8 cellular contexts compared by ENCODE assay signal in genomic region chr19:20776083-20777076, GRCh38. TPM values are rescaled to one million over a fixed set of nuclear protein-coding genes. Genes with fewer than 3 reads are reported as not detected.
DNase-seq lines count a peak whose midpoint lies in the region; ATAC-seq and TF ChIP-seq lines count a peak whose summit lies in the region.

Gene ZNF66 (plus strand): TSS chr19:20776304. CDS start chr19:20776448, 144 bp downstream.

- TF ChIP-seq POLR2A in upper lobe of left lung (IDR thresholded peaks at IDR 0.05) = peak in 3 of 4 donors; percentile 46 to 68 (median 62)

- no peaks in the 10 kb centered on the region for H3K79me1 ChIP-seq in H9 (ENCODE audit: insufficient read depth, low read depth, low read length, poor library complexity, severe bottlenecking)

- no peaks in the 10 kb centered on the region for H3K27me3 Mint-ChIP-seq in H9 (ENCODE audit: low read depth)

- H3K27ac ChIP-seq in H9 (ENCODE audit: insufficient read length, low read depth, low read length) = no peak within 1 kb of the TSS
- peak within 1 kb of the TSS in 9 of 10 donors; percentile 17 to 77 (median 44) for H3K27ac ChIP-seq in heart right ventricle
- peak within 1 kb of the TSS; percentile 64 to 81 (median 74) for H3K27ac ChIP-seq in upper lobe of left lung

- H3K18ac ChIP-seq in H9 (ENCODE audit: insufficient read length, low read depth, low read length) = peak within 1 kb of the TSS; percentile 75

- H3K4me3 Mint-ChIP-seq in H9 = peak within 1 kb of the TSS; percentile 99 to 100

- no peaks in the 10 kb centered on the region for H4K20me1 ChIP-seq in H9 (ENCODE audit: control insufficient read depth, insufficient read depth, insufficient read length)

- no peak within 1 kb of the TSS for H4K91ac ChIP-seq in H9 (ENCODE audit: insufficient read length, low read depth, low read length)

- peak within 1 kb of the TSS; percentile 94 for H3K14ac ChIP-seq in H9 (ENCODE audit: insufficient read depth, low read length)

- H2BK12ac ChIP-seq in H9 (ENCODE audit: insufficient read length, low read depth, low read length) = no peak within 1 kb of the TSS

- peaks cover 9 to 12% of the 10 kb centered on the region in 2 experiments for H3K4me1 Mint-ChIP-seq in H9

- peaks cover 8% of the 10 kb centered on the region; the same call in 1 of the 2 replicates for H3K79me2 ChIP-seq in H9 (ENCODE audit: insufficient read depth, low read length)

- H3K27me3 ChIP-seq in H9 (ENCODE audit: insufficient read depth, low read length) (no peaks in the 10 kb centered on the region), adipocyte (replicated peaks; ENCODE audit: control insufficient read depth, insufficient read depth, low read length) (no peaks in the 10 kb centered on the region), heart right ventricle (no peaks in the 10 kb centered on the region), upper lobe of left lung (no peaks in the 10 kb centered on the region)

- no peak within 1 kb of the TSS for H3T11ph ChIP-seq in H9 (ENCODE audit: low read length)

- no peak within 1 kb of the TSS for H4K8ac ChIP-seq in H9 (replicated peaks; ENCODE audit: insufficient read length, low read depth, low read length)

- H3K36me3 ChIP-seq in adipocyte (ENCODE audit: control insufficient read depth, insufficient read depth, low read length, severe bottlenecking) (no peaks in the 10 kb centered on the region), heart right ventricle (peaks cover 0 to 6% (median 0%) of the 10 kb centered on the region in 9 donors), upper lobe of left lung (no peaks in the 10 kb centered on the region)

- H3K9me3 Mint-ChIP-seq in H9 = peaks cover 3 to 18% of the 10 kb centered on the region in 2 experiments

- intact Hi-C loops in heart right ventricle (cut with DNase I) = loop anchor here in 3 of 10 donors (5.0 to 10.0 kb wide), 4 partner anchors 112 to 724 kb away; partner anchors contain the start of genes ZNF626 (in 2 of the 3) and ZNF737 (in 1 of the 3)
- intact Hi-C loops in posterior cingulate gyrus (cut with DNase I) = loop anchor here (1.0 to 5.0 kb wide), 2 partner anchors 115 to 209 kb away; partner anchors contain the start of genes ZNF626 and ZNF737

- H3K4me3 ChIP-seq in adipocyte (ENCODE audit: low read length) (peak within 1 kb of the TSS; percentile 95), heart right ventricle (peak within 1 kb of the TSS; percentile 52 to 92 (median 78)), upper lobe of left lung (peak within 1 kb of the TSS; percentile 60 to 80 (median 74))

- H3K4me2 ChIP-seq in H9 (ENCODE audit: insufficient read depth, insufficient read length, low read length) = peak within 1 kb of the TSS; percentile 56

- H3K9me3 ChIP-seq in H9 (ENCODE audit: control insufficient read depth, low read depth, low read length) (no peaks in the 10 kb centered on the region), adipocyte (ENCODE audit: control insufficient read depth, low read length) (no peaks in the 10 kb centered on the region), heart right ventricle (peaks cover 0 to 3% (median 0%) of the 10 kb centered on the region in 11 donors), upper lobe of left lung (no peaks in the 10 kb centered on the region)

- peaks cover 28 to 31% (median 30%) of the 10 kb centered on the region in 3 experiments for H3K36me3 Mint-ChIP-seq in H9 (ENCODE audit: insufficient read depth in 1 of 3, low read depth in 3 of 3)

- no peak within 1 kb of the TSS for H3K4ac ChIP-seq in H9 (ENCODE audit: low read depth, low read length)

- H2BK5ac ChIP-seq in H9 (ENCODE audit: insufficient read length, low read length) = no peak within 1 kb of the TSS

- peak; percentile 94 for DNase-seq in GDM1 (lab: John Stamatoyannopoulos, UW)
- peak; percentile 97 for DNase-seq in H9
- DNase-seq in NAMALWA (ENCODE audit: low spot score) = peak; percentile 98
- DNase-seq in SW 1271 (lab: John Stamatoyannopoulos, UW) = peak; percentile 89 to 96
- peak; percentile 98 for DNase-seq in adipocyte (ENCODE audit: low read depth)
- peak; percentile 95 to 98 for DNase-seq in heart right ventricle
- DNase-seq in posterior cingulate gyrus = peak; percentile 93 to 100 (median 98)
- peak; percentile 81 to 96 for DNase-seq in upper lobe of left lung

- no CpG with 5 or more reads among the region's 42 CpGs for WGBS in H9 (ENCODE audit: extremely low coverage, insufficient read length, low lambda C conversion rate)
- WGBS in heart right ventricle, 2 donors = 1 to 2% methylated on average over 42 of the region's 42 CpGs
- 2 to 4% methylated on average over 16 to 40 of the region's 42 CpGs for WGBS in upper lobe of left lung, 2 donors

- no peak for TF ChIP-seq EP300 in upper lobe of left lung (IDR thresholded peaks at IDR 0.05)

- no peak within 1 kb of the TSS for H2BK120ac ChIP-seq in H9 (ENCODE audit: low read depth, low read length, poor library complexity, severe bottlenecking)

- H2BK15ac ChIP-seq in H9 (ENCODE audit: low read depth, low read length) = no peak within 1 kb of the TSS

- no peaks in the 10 kb centered on the region for H3K4me1 ChIP-seq in H9 (ENCODE audit: insufficient read depth, low read length)
- H3K4me1 ChIP-seq in adipocyte (ENCODE audit: control insufficient read depth, insufficient read depth, low read length) = no peaks in the 10 kb centered on the region
- H3K4me1 ChIP-seq in heart right ventricle = peaks cover 0 to 16% (median 6%) of the 10 kb centered on the region in 9 donors
- peaks cover 0 to 6% (median 2%) of the 10 kb centered on the region in 4 donors for H3K4me1 ChIP-seq in upper lobe of left lung

- H3K9ac ChIP-seq in H9 (ENCODE audit: extremely low read depth, insufficient read length, low read length) (peak within 1 kb of the TSS; percentile 90), adipocyte (ENCODE audit: low read length) (peak within 1 kb of the TSS; percentile 78)

- H3K23ac ChIP-seq in H9 (ENCODE audit: insufficient read length, low read depth, low read length) = no peak within 1 kb of the TSS

- H2AK5ac ChIP-seq in H9 (ENCODE audit: insufficient read length, low read length) = no peak within 1 kb of the TSS

- ATAC-seq in heart right ventricle (peak; percentile 99 to 100 (median 100)), upper lobe of left lung (ENCODE audit: low FRiP score in 2 of 2) (peak; percentile 98 to 99)

- H4K5ac ChIP-seq in H9 (ENCODE audit: insufficient read length, low read depth, low read length) = no peak within 1 kb of the TSS

- H3K23me2 ChIP-seq in H9 (ENCODE audit: insufficient read length, low read depth, low read length, poor library complexity, severe bottlenecking) = no peaks in the 10 kb centered on the region

- no peak within 1 kb of the TSS for H3K56ac ChIP-seq in H9 (ENCODE audit: insufficient read length, low read depth, low read length)

- peak within 1 kb of the TSS; percentile 97 to 99 (median 99) for H3K27ac Mint-ChIP-seq in H9

- TF ChIP-seq CTCF in H9 (conservative IDR thresholded peaks at IDR 0.05) (no peak), heart right ventricle (IDR thresholded peaks at IDR 0.05) (no peak), upper lobe of left lung (IDR thresholded peaks at IDR 0.05) (no peak)

- H2BK20ac ChIP-seq in H9 (ENCODE audit: low read depth, low read length, poor library complexity, severe bottlenecking) = no peak within 1 kb of the TSS

- no peak within 1 kb of the TSS for H2AFZ ChIP-seq in H9 (ENCODE audit: low read length)

RNA-seq across cellular contexts. Expression of gene ZNF66, which starts in this region (rescaled TPM):
- total RNA-seq in H9 (2021) = 32.9 and 34.0 TPM in 2 replicates
- 1 to 10 TPM in 5 of 10 donors, under 1 TPM in 5; 0.49 to 1.9 (median 1.0) TPM for total RNA-seq in heart right ventricle
- polyA plus RNA-seq in heart right ventricle = 1 to 10 TPM in 1 of 2 donors, under 1 TPM in 1; 0.62 to 1.2 TPM
- 10 to 100 TPM in 2 of 6 donors, 1 to 10 TPM in 4; 3.8 to 35.6 (median 7.8) TPM for total RNA-seq in upper lobe of left lung
